Comparison of ENCODE assay signal across 8 cellular contexts in the genomic region with DNA sequence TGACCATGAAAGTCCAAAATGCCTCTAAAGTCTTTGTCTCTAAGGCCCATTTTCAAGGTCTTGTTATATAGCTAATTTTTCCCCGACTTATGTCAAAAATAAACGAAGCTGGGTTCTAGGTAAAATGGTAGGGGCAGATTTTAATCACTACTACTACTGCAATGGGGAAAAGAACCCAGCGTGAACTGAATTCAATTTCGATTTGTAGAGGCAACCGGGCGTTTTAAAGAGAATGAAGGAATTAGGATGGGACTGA. TPM values are rescaled to one million over a fixed set of nuclear protein-coding genes. Genes with fewer than 3 reads are reported as not detected.
DNase-seq lines count a peak whose midpoint lies in the region; ATAC-seq, FAIRE-seq and TF ChIP-seq lines count a peak whose summit lies in the region.

No MANE protein-coding gene starts in this region.

- H3K27ac Mint-ChIP-seq in mesothelial cell of epicardium, result peak overlapping the region; percentile 98

- no peak for TF ChIP-seq CTCF in left ventricle myocardium inferior (IDR thresholded peaks at IDR 0.05; ENCODE audit: borderline replicate concordance)
- TF ChIP-seq CTCF in bronchial epithelial cell (IDR thresholded peaks at IDR 0.05; ENCODE audit: insufficient read depth, low read length, severe bottlenecking), result no peak
- TF ChIP-seq CTCF in mesothelial cell of epicardium (IDR thresholded peaks at IDR 0.05; ENCODE audit: unreplicated experiment), result no peak
- no peak for TF ChIP-seq CTCF in uterus (IDR thresholded peaks at IDR 0.05)

- H3K4me1 ChIP-seq in left ventricle myocardium inferior (peaks cover 18% of the 10 kb centered on the region), uterus (peaks cover 0 to 6% of the 10 kb centered on the region in 2 donors)

- H3K4me3 ChIP-seq in left ventricle myocardium inferior (peak overlapping the region; percentile 80), bronchial epithelial cell (ENCODE audit: low read depth, low read length) (peak overlapping the region; percentile 85), uterus (peak overlapping the region; percentile 72 to 92)

- no peak for ATAC-seq in Right ventricle myocardium inferior
- ATAC-seq in GM18873 (IDR thresholded peaks at IDR 0.05; ENCODE audit: low FRiP score, unreplicated experiment), result no peak

- H3K36me3 ChIP-seq in left ventricle myocardium inferior (no peaks in the 10 kb centered on the region), bronchial epithelial cell (ENCODE audit: control insufficient read depth, insufficient read depth, low read length) (no peaks in the 10 kb centered on the region), uterus (no peaks in the 10 kb centered on the region)

- DNase-seq in left ventricle myocardium inferior, result no peak
- no peak for DNase-seq in Right ventricle myocardium inferior (ENCODE audit: missing footprints)
- DNase-seq in bronchial epithelial cell (ENCODE audit: low read depth), result no peak
- no peak for DNase-seq in mesothelial cell of epicardium (ENCODE audit: low spot score in 2 of 2, unreplicated experiment in 2 of 2)
- no peak for DNase-seq in uterus
- DNase-seq in NCI-H226, result no peak
- DNase-seq in NCI-H69 (lab: John Stamatoyannopoulos, UW), result no peak

- H3K27me3 Mint-ChIP-seq in mesothelial cell of epicardium (ENCODE audit: low read depth), result peaks cover 5% of the 10 kb centered on the region

- intact Hi-C loops in left ventricle myocardium inferior (cut with micrococcal nuclease), result no loop called here
- intact Hi-C loops in Right ventricle myocardium inferior (cut with DNase I), result loop anchor here (5.0 kb wide), 2 partner anchors 235 to 315 kb away; a partner anchor contains a TSS
- intact Hi-C loops in uterus (cut with DNase I; ENCODE audit: low total_unique reads), result no loop called here

- no peak for FAIRE-seq in bronchial epithelial cell (lab: Jason Lieb, UNC)

- TF ChIP-seq POLR2A in uterus (IDR thresholded peaks at IDR 0.05), result no peak

- H3K9me3 ChIP-seq in left ventricle myocardium inferior (replicated peaks), result no peaks in the 10 kb centered on the region
- H3K9me3 ChIP-seq in uterus, result no peaks in the 10 kb centered on the region

- H3K27me3 ChIP-seq in left ventricle myocardium inferior (ENCODE audit: low read depth) (no peaks in the 10 kb centered on the region), bronchial epithelial cell (ENCODE audit: control insufficient read depth, insufficient read depth, low read length) (no peaks in the 10 kb centered on the region), uterus (no peaks in the 10 kb centered on the region)

- H3K4me1 Mint-ChIP-seq in mesothelial cell of epicardium, result peaks cover 25% of the 10 kb centered on the region

- H3K4me3 Mint-ChIP-seq in mesothelial cell of epicardium, result peak overlapping the region; percentile 99

- no peaks in the 10 kb centered on the region for H3K9me3 Mint-ChIP-seq in mesothelial cell of epicardium

- no peaks in the 10 kb centered on the region for H3K36me3 Mint-ChIP-seq in mesothelial cell of epicardium

- H3K27ac ChIP-seq in left ventricle myocardium inferior (replicated peaks) (peak overlapping the region; percentile 98), uterus (peak overlapping the region; percentile 95 to 99)

RNA-seq across cellular contexts. Expression of a gene that starts 0.5 kb away (rescaled TPM):
- total RNA-seq in left ventricle myocardium inferior (0.44 TPM), Right ventricle myocardium inferior (0.65 TPM), bronchial epithelial cell (0.53 and 0.90 TPM in 2 replicates), mesothelial cell of epicardium (8.3 to 9.4 TPM (median 8.4 TPM) in 3 replicates), uterus (10 to 100 TPM in 1 of 4 donors, under 1 TPM in 1, not detected in 2; 0.52 to 10.0 TPM)
